Comparison of ENCODE assay signal across 16 cellular contexts in the genomic region with DNA sequence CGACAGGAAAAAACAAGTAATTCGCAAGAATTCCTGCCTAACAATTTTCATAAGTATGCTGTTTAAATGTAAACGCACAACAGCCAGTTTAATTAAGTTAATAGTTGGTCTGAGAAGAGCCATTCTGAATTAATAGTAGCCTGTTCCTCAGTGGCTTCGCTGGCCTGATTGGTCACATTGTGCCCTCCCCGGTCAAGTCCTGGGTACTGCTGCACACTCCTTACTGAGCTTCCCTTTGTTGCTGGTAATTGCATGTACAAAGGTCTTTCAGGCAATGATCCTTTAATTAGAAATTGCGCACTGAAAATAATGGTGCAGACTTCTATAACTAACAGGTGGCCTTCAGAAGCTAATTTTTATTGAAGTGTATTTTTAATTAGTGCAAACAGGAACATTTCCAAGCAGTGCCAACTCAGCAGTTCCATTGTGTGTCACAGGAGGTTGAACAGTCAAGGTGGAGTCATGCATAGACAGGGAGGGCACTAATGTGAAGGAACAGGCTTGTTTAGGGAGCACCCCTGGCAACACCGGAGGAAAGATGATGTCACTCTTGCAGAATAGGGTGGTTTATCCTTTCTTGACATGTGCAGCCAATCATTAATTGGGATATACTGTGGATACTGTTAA.
DNase-seq lines count a peak whose midpoint lies in the region; ATAC-seq, FAIRE-seq and TF ChIP-seq lines count a peak whose summit lies in the region.
"Had no signal": no experiment of that assay in that cellular context is flagged by ENCODE, and none has a peak within 500 bp of the region (broad histone marks: within the 10 kb centered on the region; RNA-seq: fewer than 3 reads in every experiment).

No MANE protein-coding gene starts in this region.

- no peak overlapping the region for H3K9ac ChIP-seq in HepG2 (ENCODE audit: insufficient read depth, low read depth, low read length)

- POLR2A ChIA-PET in HepG2 (lab: Yijun Ruan, JAX): no interaction called here
- POLR2A ChIA-PET in Panc1 (lab: Charles Lee): no interaction called here

- TF ChIP-seq POLR2A in HepG2 (IDR thresholded peaks at IDR 0.05; ENCODE audit: insufficient read depth in 1 of 2, low read depth in 2 of 2, low read length in 2 of 2) (no peak), right lobe of liver (IDR thresholded peaks at IDR 0.05) (no peak), esophagus squamous epithelium (IDR thresholded peaks at IDR 0.05) (no peak)

- no TSS peak for BruUV-seq in HepG2 (replicated peaks; lab: Mats Ljungman, UMichigan)
- BruUV-seq in Panc1 (replicated peaks; lab: Mats Ljungman, UMichigan): no TSS peak

- TF ChIP-seq EP300 in HepG2 (IDR thresholded peaks at IDR 0.05; ENCODE audit: low read depth in 2 of 2, low read length in 2 of 2): no peak
- TF ChIP-seq EP300 in HepG2 (CRISPR knock-in tag; IDR thresholded peaks at IDR 0.05; ENCODE audit: borderline replicate concordance): no peak

- no peaks in the 10 kb centered on the region for H4K20me1 ChIP-seq in HepG2 (ENCODE audit: insufficient read depth, low read length)

- H3K4me3 ChIP-seq in HepG2 (replicated peaks in 1 of 3; ENCODE audit: insufficient read depth in 1 of 3, low read depth in 2 of 3, low read length in 3 of 3) (no peak overlapping the region), right lobe of liver (no peak overlapping the region), Panc1 (ENCODE audit: low read depth in 2 of 2, low read length in 2 of 2) (no peak overlapping the region), esophagus squamous epithelium (no peak overlapping the region)

- intact Hi-C loops in HepG2 (cut with micrococcal nuclease; ENCODE audit: unreplicated experiment): no loop called here
- intact Hi-C loops in right lobe of liver (cut with DNase I): no loop called here
- intact Hi-C loops in Panc1 (cut with micrococcal nuclease; ENCODE audit: unreplicated experiment): no loop called here
- intact Hi-C loops in esophagus squamous epithelium (cut with DNase I): no loop called here

- H3K79me2 ChIP-seq in HepG2 (ENCODE audit: insufficient read depth, low read length): no peaks in the 10 kb centered on the region

- WGBS in HepG2 (ENCODE audit: low lambda C conversion rate): 60% methylated on average over 7 of the region's 7 CpGs
- WGBS in right lobe of liver (ENCODE audit: insufficient coverage, low coverage, low lambda C conversion rate, missing lambda C conversion rate): 88% methylated on average over 6 of the region's 7 CpGs
- WGBS in esophagus squamous epithelium, 2 donors: 69 to 82% methylated on average over 6 to 7 of the region's 7 CpGs

- H3K36me3 ChIP-seq in HepG2 (replicated peaks in 1 of 2; ENCODE audit: control insufficient read depth in 1 of 2, insufficient read depth in 2 of 2, low read length in 2 of 2): no peaks in the 10 kb centered on the region
- H3K36me3 ChIP-seq in right lobe of liver: no peaks in the 10 kb centered on the region
- H3K36me3 ChIP-seq in Panc1 (ENCODE audit: control insufficient read depth, insufficient read depth, low read length): no peaks in the 10 kb centered on the region
- no peaks in the 10 kb centered on the region for H3K36me3 ChIP-seq in esophagus squamous epithelium

- CTCF ChIA-PET in HepG2 (lab: Yijun Ruan, JAX; ENCODE audit: low intra/inter-chr PET ratio, low total read pairs): no interaction called here
- CTCF ChIA-PET in Panc1 (lab: Charles Lee): no interaction called here

- FAIRE-seq in HepG2 (lab: Jason Lieb, UNC): no peak
- FAIRE-seq: urothelium cell line had no signal

- H3K9me3 ChIP-seq in HepG2 (ENCODE audit: low read length): peaks cover 7% of the 10 kb centered on the region; the same call in 1 of the 2 replicates
- H3K9me3 ChIP-seq in right lobe of liver: peaks cover 0 to 4% (median 0%) of the 10 kb centered on the region in 4 donors
- H3K9me3 ChIP-seq in Panc1 (ENCODE audit: control insufficient read depth, insufficient read depth, low read depth, low read length): no peaks in the 10 kb centered on the region
- H3K9me3 ChIP-seq in esophagus squamous epithelium: peaks cover 0 to 9% (median 8%) of the 10 kb centered on the region in 3 donors

- no peaks in the 10 kb centered on the region for H3K27me3 ChIP-seq in HepG2 (ENCODE audit: control insufficient read depth in 1 of 2, insufficient read depth in 2 of 2, low read length in 2 of 2)
- H3K27me3 ChIP-seq in right lobe of liver: no peaks in the 10 kb centered on the region
- peaks cover 13% of the 10 kb centered on the region for H3K27me3 ChIP-seq in Panc1 (ENCODE audit: control insufficient read depth, insufficient read depth, low read length)
- H3K27me3 ChIP-seq in esophagus squamous epithelium: no peaks in the 10 kb centered on the region

- H3K4me1 ChIP-seq in HepG2 (ENCODE audit: insufficient read depth, low read length) (peaks cover 19% of the 10 kb centered on the region), right lobe of liver (no peaks in the 10 kb centered on the region), Panc1 (ENCODE audit: control insufficient read depth, insufficient read depth, low read length) (no peaks in the 10 kb centered on the region), esophagus squamous epithelium (peaks cover 0 to 13% (median 3%) of the 10 kb centered on the region in 3 donors)

- ATAC-seq in HepG2 (no peak), right lobe of liver (no peak), Panc1 (no peak), esophagus mucosa (peak; percentile 100), HG02938 (IDR thresholded peaks at IDR 0.05; ENCODE audit: unreplicated experiment) (no peak)
- ATAC-seq: activated CD8-positive, alpha-beta T cell treated with anti-CD3 and anti-CD28 coated beads for 36 hours had no signal

- no peak for TF ChIP-seq CTCF in HepG2 (CRISPR knock-in tag; IDR thresholded peaks at IDR 0.05)
- no peak for TF ChIP-seq CTCF in right lobe of liver (IDR thresholded peaks at IDR 0.05)
- TF ChIP-seq CTCF in Panc1 (IDR thresholded peaks at IDR 0.05): 0 out of 2 replicates have a peak, but pooled peaks have one; percentile 7
- TF ChIP-seq CTCF in esophagus squamous epithelium (IDR thresholded peaks at IDR 0.05): no peak

- no peak for TF ChIP-seq RAD21 in HepG2 (CRISPR knock-in tag; IDR thresholded peaks at IDR 0.05)

- no peak for DNase-seq in HepG2 (ENCODE audit: low spot score)
- DNase-seq in right lobe of liver: no peak
- no peak for DNase-seq in Panc1 (ENCODE audit: low read depth, low spot score)
- no peak for DNase-seq in stimulated activated CD4-positive, alpha-beta T cell treated with anti-CD3 and anti-CD28 coated beads, Interleukin-4, amount 100 ng/mL, for 24 hours
- no peak for DNase-seq in esophagus squamous epithelium (lab: John Stamatoyannopoulos, UW)
- no peak for DNase-seq in NCI-H1694 treated with DMSO at 0.1 percent for 48 hours (lab: John Stamatoyannopoulos, UW)
- DNase-seq: activated B cell treated with CpG ODN at 0.5 μM for 24 hours; activated CD8-positive, alpha-beta T cell treated with anti-CD3 and anti-CD28 coated beads for 36 hours; activated naive CD8-positive, alpha-beta T cell treated with anti-CD3 and anti-CD28 coated beads, Interleukin-2, amount 10 ng/mL, durations not matched to agents 7 days and 5 days; CD4-positive, alpha-beta memory T cell; NCI-H2107; Right ventricle myocardium superior; stimulated activated CD4-positive, alpha-beta T cell treated with anti-CD3 and anti-CD28 coated beads, Interleukin-2, amount 100 ng/mL, for 24 hours had no signal

- in situ Hi-C loops in HepG2 (cut with HindIII; ENCODE audit: extremely low pct_ligation_motif_present, low pct_unique_long_range_greater_than_20kb): no loop called here
- in situ Hi-C loops in Panc1 (cut with HindIII; ENCODE audit: low pct_unique_long_range_greater_than_20kb, low sequenced_read_pairs): no loop called here

- H3K4me2 ChIP-seq in HepG2 (ENCODE audit: low read depth, low read length): no peak overlapping the region

- no peak overlapping the region for H2AFZ ChIP-seq in HepG2 (ENCODE audit: low read length)

- H3K27ac ChIP-seq in HepG2 (ENCODE audit: extremely low read length, insufficient read depth, low read length) (no peak overlapping the region), right lobe of liver (no peak overlapping the region), Panc1 (ENCODE audit: low read length) (no peak overlapping the region), esophagus squamous epithelium (no peak overlapping the region)

TF ChIP-seq in HepG2, 621 proteins besides CTCF, POLR2A, EP300 and RAD21:
- TF ChIP-seq ATF7 (IDR thresholded peaks at IDR 0.05) (peak; percentile 39; the same call in 1 of the 2 replicates), ATF7 (CRISPR knock-in tag; IDR thresholded peaks at IDR 0.05) (no peak), MAFK (conservative IDR thresholded peaks at IDR 0.05 in 1 of 2, IDR thresholded peaks at IDR 0.05 in 1 of 2; ENCODE audit: low read length in 2 of 2) (peak; percentile 51 to 78; a peak in 3 of 4 replicates), MAFF (IDR thresholded peaks at IDR 0.05; ENCODE audit: low read depth, low read length) (peak; percentile 68), KDM6A (CRISPR knock-in tag; IDR thresholded peaks at IDR 0.05; ENCODE audit: low read depth) (no peak)
